In the genomic region with DNA sequence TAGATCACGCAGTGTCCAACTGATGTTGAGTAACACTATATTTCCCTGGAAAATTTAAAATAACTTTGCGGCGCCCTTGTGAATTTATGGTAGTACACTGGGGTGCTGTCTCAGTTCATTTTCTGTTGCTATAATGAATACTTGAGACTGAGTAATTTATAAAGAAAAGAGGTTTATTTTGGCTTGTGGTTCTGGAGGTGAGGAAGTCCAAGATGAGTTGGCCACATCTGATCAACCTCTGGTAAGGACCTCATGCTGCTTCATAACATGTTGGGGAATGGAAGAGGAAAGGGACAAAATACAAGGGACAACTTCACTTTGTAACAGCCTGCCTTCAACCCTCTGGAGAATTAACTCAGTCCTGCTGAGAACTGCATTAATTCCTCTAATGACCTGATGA, we compare ENCODE assay signal across 13 cellular contexts. TPM values are rescaled to one million over a fixed set of nuclear protein-coding genes. Genes with fewer than 3 reads are reported as not detected.
DNase-seq lines count a peak whose midpoint lies in the region; ATAC-seq and TF ChIP-seq lines count a peak whose summit lies in the region.
"Had no signal": no experiment of that assay in that cellular context is flagged by ENCODE, and none has a peak within 500 bp of the region (broad histone marks: within the 10 kb centered on the region; RNA-seq: fewer than 3 reads in every experiment).

No MANE protein-coding gene starts in this region.

- no peaks in the 10 kb centered on the region for H3K27me3 Mint-ChIP-seq in activated T-cell treated with anti-CD3 and anti-CD28 coated beads, Interleukin-2, amount 50 U/mL, for 72 hours (ENCODE audit: low read depth)
- H3K27me3 Mint-ChIP-seq in HFFc6 (ENCODE audit: insufficient read depth) (no peaks in the 10 kb centered on the region; the same call in 1 of the 2 replicates), immature natural killer cell (ENCODE audit: low read depth in 3 of 3) (peaks cover 0 to 2% (median 0%) of the 10 kb centered on the region in 3 donors)

- peaks cover 21% of the 10 kb centered on the region for H3K4me1 Mint-ChIP-seq in activated T-cell treated with anti-CD3 and anti-CD28 coated beads, Interleukin-2, amount 50 U/mL, for 72 hours (ENCODE audit: low read depth)
- peaks cover 15% of the 10 kb centered on the region; the same call in 1 of the 2 replicates for H3K4me1 Mint-ChIP-seq in HFFc6 (ENCODE audit: low read depth)
- peaks cover 25 to 59% of the 10 kb centered on the region in 2 donors for H3K4me1 Mint-ChIP-seq in immature natural killer cell

- no peak for DNase-seq in activated T-cell treated with anti-CD3 and anti-CD28 coated beads, Interleukin-2, amount 50 U/mL, for 72 hours
- DNase-seq in activated T-cell treated with anti-CD3 and anti-CD28 coated beads, Interleukin-2, amount 50 U/mL, for 1 hour = no peak
- DNase-seq in HFFc6 (no peak), immature natural killer cell (no peak), NCI-H187 treated with DMSO at 0.1 percent for 48 hours (lab: John Stamatoyannopoulos, UW) (no peak)
- DNase-seq in stimulated activated naive CD8-positive, alpha-beta T cell treated with anti-CD3 and anti-CD28 coated beads, Interleukin-15, Interleukin-2, amounts not matched to agents 100 U/mL and 50 U/mL, for 24 hours = no peak
- DNase-seq: NCI-H1417, NCI-H1930, NCI-H226, NCI-H524, SHP77 had no signal

- peaks cover 14 to 34% of the 10 kb centered on the region in 2 donors for H3K36me3 Mint-ChIP-seq in activated T-cell treated with anti-CD3 and anti-CD28 coated beads, Interleukin-2, amount 50 U/mL, for 72 hours (ENCODE audit: insufficient read depth in 2 of 2)
- peaks cover 52% of the 10 kb centered on the region for H3K36me3 Mint-ChIP-seq in HFFc6 (ENCODE audit: low read depth)
- peaks cover 0 to 26% (median 22%) of the 10 kb centered on the region in 3 donors for H3K36me3 Mint-ChIP-seq in immature natural killer cell

- peak overlapping the region; percentile 14 for H3K27ac Mint-ChIP-seq in activated T-cell treated with anti-CD3 and anti-CD28 coated beads, Interleukin-2, amount 50 U/mL, for 72 hours
- H3K27ac Mint-ChIP-seq in HFFc6 (peak overlapping the region; percentile 8; the same call in 1 of the 2 replicates), immature natural killer cell (peak overlapping the region in 5 of 6 donors; percentile 33 to 65 (median 58))

- H3K9me3 Mint-ChIP-seq in activated T-cell treated with anti-CD3 and anti-CD28 coated beads, Interleukin-2, amount 50 U/mL, for 72 hours = no peaks in the 10 kb centered on the region
- H3K9me3 Mint-ChIP-seq in HFFc6 (no peaks in the 10 kb centered on the region), immature natural killer cell (no peaks in the 10 kb centered on the region)

- peak in 1 of 2 donors; percentile 32 for ATAC-seq in activated T-cell treated with anti-CD3 and anti-CD28 coated beads, Interleukin-2, amount 50 U/mL, for 72 hours (replicated peaks in 1 of 2)
- ATAC-seq in stimulated activated naive CD8-positive, alpha-beta T cell treated with anti-CD3 and anti-CD28 coated beads, Interleukin-15, Interleukin-2, amounts not matched to agents 100 U/mL and 50 U/mL, for 24 hours = peak; percentile 5
- ATAC-seq in HG03354 (IDR thresholded peaks at IDR 0.05; ENCODE audit: poor library complexity, severe bottlenecking, unreplicated experiment) (no peak), GM18511 (IDR thresholded peaks at IDR 0.05; ENCODE audit: unreplicated experiment) (no peak)

- no peak for TF ChIP-seq CTCF in HFFc6 (IDR thresholded peaks at IDR 0.05)

- H3K4me3 Mint-ChIP-seq in activated T-cell treated with anti-CD3 and anti-CD28 coated beads, Interleukin-2, amount 50 U/mL, for 72 hours = no peak overlapping the region
- no peak overlapping the region for H3K4me3 Mint-ChIP-seq in HFFc6
- no peak overlapping the region for H3K4me3 Mint-ChIP-seq in immature natural killer cell

RNA-seq across cellular contexts. Expression of a gene that starts 36.4 kb away (rescaled TPM):
- total RNA-seq in activated T-cell treated with anti-CD3 and anti-CD28 coated beads, Interleukin-2, amount 50 U/mL, for 72 hours = 100 to 1,000 TPM; 490 to 497 TPM
- total RNA-seq in HFFc6 (2021; fragmentation: NEBNext Ultra II Directional; extraction: Animal tissue kit (Norgen Biotek cat#: 25700)) = 100 to 1,000 TPM; 562 to 663 (median 628) TPM
- polyA plus RNA-seq in immature natural killer cell = 100 to 1,000 TPM; 501 to 732 (median 726) TPM

Comparison
In these comparisons a context has a peak if more than half of its experiments do, and no peak if none do; other contexts are left out.
1. H3K27ac Mint-ChIP-seq: peak in every context shown above with its lines; median percentile 58 in immature natural killer cell; 14 in activated T-cell treated with anti-CD3 and anti-CD28 coated beads, Interleukin-2, amount 50 U/mL, for 72 hours; 8 in HFFc6.